ENCODE assay signal across 8 cellular contexts in the genomic region with DNA sequence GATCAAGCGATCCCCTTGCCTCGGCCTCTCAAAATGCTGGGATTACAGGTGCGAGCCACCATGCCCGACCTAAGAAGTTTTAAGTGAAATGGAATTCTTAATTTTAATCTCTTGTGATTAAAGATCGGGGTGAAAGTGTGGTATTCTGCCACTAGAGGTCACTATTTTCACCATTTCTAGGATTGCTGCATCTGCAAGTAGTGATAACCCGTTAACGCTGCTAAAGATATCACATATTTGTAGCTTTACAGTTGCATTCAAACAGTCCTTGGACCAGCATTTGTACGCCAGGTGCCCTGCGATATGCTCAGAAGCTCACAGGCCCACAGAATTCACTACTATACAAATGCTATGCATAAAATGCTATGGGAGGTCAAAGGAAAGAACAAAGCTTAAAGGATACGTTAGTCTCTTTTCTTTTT.
DNase-seq lines count a peak whose midpoint lies in the region; ATAC-seq and TF ChIP-seq lines count a peak whose summit lies in the region.

No MANE protein-coding gene starts in this region.

- no peak overlapping the region for H3K4me3 ChIP-seq in WI38 (ENCODE audit: low read depth, low read length)

- peak; percentile 61 for DNase-seq in AG08396 (ENCODE audit: low spot score)
- peak; percentile 67 for DNase-seq in GM10266 (ENCODE audit: extremely low spot score)
- DNase-seq in NCI-H2107 treated with DMSO at 0.1 percent for 48 hours (lab: John Stamatoyannopoulos, UW; ENCODE audit: unreplicated experiment): peak; percentile 81
- DNase-seq in globus pallidus (ENCODE audit: low spot score): peak; percentile 59
- DNase-seq in putamen (ENCODE audit: low spot score): peak; percentile 52
- no peak for DNase-seq in GOT3 (lab: John Stamatoyannopoulos, UW)

- TF ChIP-seq CTCF in GM10266 (IDR thresholded peaks at IDR 0.05; ENCODE audit: control insufficient read depth, insufficient read depth, low read depth, missing control alignments) (peak; percentile 70), WI38 (IDR thresholded peaks at IDR 0.05; ENCODE audit: low read depth, low read length) (peak; percentile 29; the same call in 1 of the 2 replicates)

- no peak for ATAC-seq in HG02840 (IDR thresholded peaks at IDR 0.05; ENCODE audit: low FRiP score, unreplicated experiment)
